Comparison of ENCODE assay signal across 8 cellular contexts in the genomic region with DNA sequence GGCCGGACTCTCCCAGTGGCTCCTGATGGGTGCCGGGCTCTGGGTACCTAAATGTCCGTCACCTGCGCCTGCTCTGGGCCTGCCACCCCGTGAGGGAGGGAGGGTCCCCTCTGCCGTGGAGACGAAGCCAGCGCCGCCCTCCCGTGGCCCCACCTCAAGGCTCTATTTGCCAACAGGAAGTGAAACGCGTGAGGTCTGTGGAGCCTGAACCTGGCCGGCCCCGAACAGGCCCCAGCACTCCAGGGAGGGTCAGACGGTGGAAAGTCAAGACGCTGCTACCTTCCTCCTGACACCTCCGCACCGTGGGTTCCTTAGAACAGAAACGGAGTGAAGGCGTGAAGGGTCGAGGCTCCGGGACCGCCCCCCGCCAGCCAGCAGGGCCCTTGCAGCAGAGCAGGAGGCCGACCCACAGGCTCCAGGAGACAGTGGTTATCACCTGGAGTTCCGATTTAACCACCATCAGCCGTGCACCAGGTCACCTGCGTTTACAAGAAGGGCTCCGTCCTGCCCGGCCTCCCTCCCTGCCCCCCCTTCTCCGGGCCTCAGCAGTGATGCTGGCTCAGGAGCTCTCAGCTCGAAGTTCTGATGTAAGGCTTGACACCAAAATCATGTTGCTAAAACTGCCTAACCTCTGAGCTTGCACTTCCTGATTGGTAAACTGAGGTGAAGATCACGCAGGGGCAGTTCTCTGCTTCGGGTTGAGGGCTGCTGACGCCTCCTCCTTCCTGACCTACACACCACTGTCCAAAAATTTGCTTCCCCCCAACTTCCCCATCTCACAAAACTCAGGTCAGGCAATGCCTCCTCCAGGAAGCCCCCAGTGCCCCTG. TPM values are rescaled to one million over a fixed set of nuclear protein-coding genes. Genes with fewer than 3 reads are reported as not detected.
DNase-seq lines count a peak whose midpoint lies in the region; ATAC-seq and TF ChIP-seq lines count a peak whose summit lies in the region.

No MANE protein-coding gene starts in this region.

- ATAC-seq in GM18909 (IDR thresholded peaks at IDR 0.05; ENCODE audit: poor library complexity, unreplicated experiment) (peak; percentile 73), GM21717 (IDR thresholded peaks at IDR 0.05; ENCODE audit: unreplicated experiment) (peak; percentile 75), natural killer cell (peak; percentile 22 to 37 (median 33)), HG03469 (IDR thresholded peaks at IDR 0.05; ENCODE audit: unreplicated experiment) (no peak)

- no peak for TF ChIP-seq POLR2A in thyroid gland (IDR thresholded peaks at IDR 0.05)

- H3K9me3 Mint-ChIP-seq in natural killer cell, result no peaks in the 10 kb centered on the region
- no peaks in the 10 kb centered on the region for H3K9me3 Mint-ChIP-seq in endothelial cell (ENCODE audit: unreplicated experiment)

- no peaks in the 10 kb centered on the region for H3K9me3 ChIP-seq in thyroid gland

- 88 to 91% methylated on average over 20 to 35 of the region's 35 CpGs for WGBS in thyroid gland, 2 donors

- H3K27ac Mint-ChIP-seq in natural killer cell (peak overlapping the region; percentile 75 to 76), endothelial cell (ENCODE audit: unreplicated experiment) (no peak overlapping the region)

- H3K36me3 ChIP-seq in thyroid gland, result peaks cover 0 to 6% of the 10 kb centered on the region in 2 donors

- peaks cover 5 to 12% of the 10 kb centered on the region in 2 donors for H3K4me1 ChIP-seq in thyroid gland

- H3K27me3 Mint-ChIP-seq in natural killer cell (ENCODE audit: low read depth in 2 of 2) (no peaks in the 10 kb centered on the region), endothelial cell (ENCODE audit: unreplicated experiment) (peaks cover 12% of the 10 kb centered on the region)

- no peak for TF ChIP-seq CTCF in natural killer cell (IDR thresholded peaks at IDR 0.05)
- TF ChIP-seq CTCF in endothelial cell (IDR thresholded peaks at IDR 0.05; ENCODE audit: unreplicated experiment), result no peak
- no peak for TF ChIP-seq CTCF in thyroid gland (IDR thresholded peaks at IDR 0.05)

- H3K4me1 Mint-ChIP-seq in natural killer cell, result peaks cover 20 to 31% of the 10 kb centered on the region in 2 donors
- peaks cover 8% of the 10 kb centered on the region for H3K4me1 Mint-ChIP-seq in endothelial cell (ENCODE audit: unreplicated experiment)

- intact Hi-C loops in natural killer cell (cut with micrococcal nuclease), result no loop called here
- intact Hi-C loops in thyroid gland (cut with DNase I), result no loop called here

- H3K4me3 ChIP-seq in thyroid gland (replicated peaks in 1 of 3), result no peak overlapping the region

- H3K27ac ChIP-seq in thyroid gland, result no peak overlapping the region

- H3K36me3 Mint-ChIP-seq in natural killer cell (no peaks in the 10 kb centered on the region), endothelial cell (ENCODE audit: low read depth, unreplicated experiment) (peaks cover 23% of the 10 kb centered on the region)

- H3K27me3 ChIP-seq in thyroid gland, result no peaks in the 10 kb centered on the region

- H3K4me3 Mint-ChIP-seq in natural killer cell, result peak overlapping the region; percentile 21
- no peak overlapping the region for H3K4me3 Mint-ChIP-seq in endothelial cell (ENCODE audit: unreplicated experiment)

- peak; percentile 22 for DNase-seq in NOMO-1 treated with DMSO at 0.1 percent for 48 hours (lab: John Stamatoyannopoulos, UW; ENCODE audit: unreplicated experiment)
- DNase-seq in natural killer cell, result no peak
- DNase-seq in NCI-H1694 treated with DMSO at 0.1 percent for 48 hours (lab: John Stamatoyannopoulos, UW), result no peak
- no peak for DNase-seq in endothelial cell (ENCODE audit: low spot score)
- DNase-seq in thyroid gland, result no peak

RNA-seq across cellular contexts. Expression of a gene that starts 50.9 kb away (rescaled TPM):
- total RNA-seq in natural killer cell (10 to 100 TPM; 21.1 to 23.9 (median 23.5) TPM), endothelial cell (ENCODE audit: unreplicated experiment) (1.5 TPM), thyroid gland (1 to 10 TPM in 3 of 4 donors, under 1 TPM in 1; 0.67 to 9.4 (median 4.3) TPM)
